1 cellular context compared by ENCODE assay signal in the genomic region with DNA sequence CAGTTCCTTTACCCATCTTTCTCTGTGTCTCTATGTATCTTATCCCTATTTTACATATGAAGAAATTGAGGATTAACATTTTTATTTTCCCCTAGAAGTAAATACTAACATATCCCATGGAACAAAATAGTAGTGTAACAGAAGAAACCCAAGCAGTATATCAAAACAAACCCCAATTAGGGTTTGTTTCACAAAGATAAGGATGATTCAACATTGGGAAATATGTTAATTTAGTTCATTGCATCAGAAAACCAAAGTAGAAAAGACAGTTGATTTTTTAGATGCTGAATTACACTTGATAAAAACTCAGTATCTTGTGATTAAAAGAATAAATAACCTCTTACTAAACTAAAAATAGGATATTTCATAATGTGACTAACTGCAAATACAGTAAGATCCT.
A peak's percentile ranks its signal among the peaks of the same experiment; 100 is the strongest.
TF ChIP-seq lines count a peak whose summit lies in the region.

No MANE protein-coding gene starts in this region.

TF ChIP-seq in K562, 482 proteins besides CTCF, POLR2A, EP300 and RAD21 (continued from another document):
- TF ChIP-seq NFRKB (IDR thresholded peaks at IDR 0.05; ENCODE audit: low read depth) (no peak), BDP1 (IDR thresholded peaks at IDR 0.05; ENCODE audit: insufficient read depth, insufficient read length) (no peak), POLR2G (IDR thresholded peaks at IDR 0.05; ENCODE audit: low read depth, low read length) (no peak), YY1 (IDR thresholded peaks at IDR 0.05; ENCODE audit: borderline replicate concordance in 1 of 3, control insufficient read depth in 1 of 3, extremely low read depth in 1 of 3, insufficient read depth in 3 of 3, insufficient read length in 1 of 3, insufficient replicate concordance in 2 of 3, low read depth in 1 of 3, low read length in 2 of 3) (no peak), POLR3A (IDR thresholded peaks at IDR 0.05; ENCODE audit: borderline replicate concordance, extremely low read depth, insufficient read depth, insufficient read length) (no peak), ATF7 (IDR thresholded peaks at IDR 0.05) (0 out of 2 replicates have a peak, but pooled peaks have one; percentile 31), SOX6 (IDR thresholded peaks at IDR 0.05) (0 out of 2 replicates have a peak, but pooled peaks have one; percentile 22), RBM39 (optimal IDR thresholded peaks at IDR 0.05; ENCODE audit: low read depth, low read length) (no peak), JUND (IDR thresholded peaks at IDR 0.05; ENCODE audit: borderline replicate concordance, low read depth, low read length) (0 out of 2 replicates have a peak, but pooled peaks have one; percentile 11), JUND (tag; IDR thresholded peaks at IDR 0.05; ENCODE audit: borderline replicate concordance, low read depth, low read length) (no peak), MCM7 (IDR thresholded peaks at IDR 0.05) (no peak), CEBPG (CRISPR knock-in tag; IDR thresholded peaks at IDR 0.05) (0 out of 2 replicates have a peak, but pooled peaks have one; percentile 38), CEBPG (tag; conservative IDR thresholded peaks at IDR 0.05 in 1 of 2, IDR thresholded peaks at IDR 0.05 in 1 of 2) (peak; percentile 46 to 97), TRIM24 (IDR thresholded peaks at IDR 0.05) (peak; percentile 89 to 94), TAL1 (IDR thresholded peaks at IDR 0.05) (peak; percentile 33; the same call in 1 of the 2 replicates), SMARCA4 (IDR thresholded peaks at IDR 0.05) (peak; percentile 38; the same call in 1 of the 2 replicates), ZFP1 (CRISPR knock-in tag; IDR thresholded peaks at IDR 0.05) (no peak)
- TF ChIP-seq, protein P1, sequence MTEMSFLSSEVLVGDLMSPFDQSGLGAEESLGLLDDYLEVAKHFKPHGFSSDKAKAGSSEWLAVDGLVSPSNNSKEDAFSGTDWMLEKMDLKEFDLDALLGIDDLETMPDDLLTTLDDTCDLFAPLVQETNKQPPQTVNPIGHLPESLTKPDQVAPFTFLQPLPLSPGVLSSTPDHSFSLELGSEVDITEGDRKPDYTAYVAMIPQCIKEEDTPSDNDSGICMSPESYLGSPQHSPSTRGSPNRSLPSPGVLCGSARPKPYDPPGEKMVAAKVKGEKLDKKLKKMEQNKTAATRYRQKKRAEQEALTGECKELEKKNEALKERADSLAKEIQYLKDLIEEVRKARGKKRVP (CRISPR knock-in tag; IDR thresholded peaks at IDR 0.05), result no peak
- TF ChIP-seq, protein P2, sequence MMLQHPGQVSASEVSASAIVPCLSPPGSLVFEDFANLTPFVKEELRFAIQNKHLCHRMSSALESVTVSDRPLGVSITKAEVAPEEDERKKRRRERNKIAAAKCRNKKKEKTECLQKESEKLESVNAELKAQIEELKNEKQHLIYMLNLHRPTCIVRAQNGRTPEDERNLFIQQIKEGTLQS (IDR thresholded peaks at IDR 0.05), result peak; percentile 80
- TF ChIP-seq, protein P2 (CRISPR knock-in tag; conservative IDR thresholded peaks at IDR 0.05), result no peak
- TF ChIP-seq, protein P3, sequence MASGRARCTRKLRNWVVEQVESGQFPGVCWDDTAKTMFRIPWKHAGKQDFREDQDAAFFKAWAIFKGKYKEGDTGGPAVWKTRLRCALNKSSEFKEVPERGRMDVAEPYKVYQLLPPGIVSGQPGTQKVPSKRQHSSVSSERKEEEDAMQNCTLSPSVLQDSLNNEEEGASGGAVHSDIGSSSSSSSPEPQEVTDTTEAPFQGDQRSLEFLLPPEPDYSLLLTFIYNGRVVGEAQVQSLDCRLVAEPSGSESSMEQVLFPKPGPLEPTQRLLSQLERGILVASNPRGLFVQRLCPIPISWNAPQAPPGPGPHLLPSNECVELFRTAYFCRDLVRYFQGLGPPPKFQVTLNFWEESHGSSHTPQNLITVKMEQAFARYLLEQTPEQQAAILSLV (tag; IDR thresholded peaks at IDR 0.05), result peak; percentile 59; the same call in 1 of the 2 replicates
TF ChIP-seq in K562: peak in this region for 14.
